31 cellular contexts compared by ENCODE assay signal in the genomic region with DNA sequence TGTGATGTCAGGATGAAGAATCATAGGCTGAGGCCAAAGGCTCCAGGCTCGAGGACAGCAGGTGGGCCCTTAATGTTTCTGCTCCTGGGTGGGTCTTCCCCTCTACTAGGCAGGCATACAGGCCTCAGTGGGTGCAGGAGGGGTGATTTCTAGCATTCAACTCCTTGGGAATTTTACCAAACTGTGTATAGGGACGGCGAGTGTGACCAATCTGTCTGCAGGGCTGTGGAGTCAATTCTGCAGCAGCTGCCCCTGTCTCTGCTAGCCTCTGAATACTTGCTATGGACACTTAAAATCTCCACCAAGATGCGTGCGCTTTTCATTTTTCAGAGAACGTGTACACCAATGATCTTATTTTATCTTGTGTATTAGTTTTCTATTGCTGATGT.
"Had no signal": no experiment of that assay in that cellular context is flagged by ENCODE, and none has a peak within 500 bp of the region (broad histone marks: within the 10 kb centered on the region; RNA-seq: fewer than 3 reads in every experiment).

No MANE protein-coding gene starts in this region.

- FAIRE-seq: astrocyte had no signal

- H3K36me3 ChIP-seq: adrenal gland, breast epithelium, MG63, Peyer's patch had no signal

- H3K9me3 ChIP-seq: adrenal gland, body of pancreas, breast epithelium, MG63, Peyer's patch had no signal

- H3K27me3 ChIP-seq: adrenal gland, body of pancreas, MG63, Peyer's patch had no signal

- ATAC-seq: activated CD8-positive, alpha-beta T cell treated with anti-CD3 and anti-CD28 coated beads, Interleukin-2, amount 10 ng/mL, durations not matched to agents 7 days and 5 days; activated naive CD4-positive, alpha-beta T cell treated with anti-CD3 and anti-CD28 coated beads, Interleukin-2, amount 50 U/mL, for 72 hours; PC-3; Right ventricle myocardium inferior had no signal

- H3K4me1 Mint-ChIP-seq: activated CD4-positive, alpha-beta T cell treated with anti-CD3 and anti-CD28 coated beads, Interleukin-2, amount 10 ng/mL, durations not matched to agents 24 days and 14 days had no signal

- H3K27ac Mint-ChIP-seq: activated CD4-positive, alpha-beta T cell treated with anti-CD3 and anti-CD28 coated beads, Interleukin-2, amount 10 ng/mL, durations not matched to agents 24 days and 14 days; activated CD8-positive, alpha-beta T cell treated with anti-CD3 and anti-CD28 coated beads, Interleukin-2, amount 10 ng/mL, durations not matched to agents 7 days and 5 days; activated naive CD4-positive, alpha-beta T cell treated with anti-CD3 and anti-CD28 coated beads for 36 hours; activated naive CD4-positive, alpha-beta T cell treated with anti-CD3 and anti-CD28 coated beads, Interleukin-2, amount 50 U/mL, for 72 hours; activated T-cell treated with anti-CD3 and anti-CD28 coated beads, Interleukin-2, amount 50 U/mL, for 24 hours; activated T-helper 2 cell treated with anti-CD3 and anti-CD28 coated beads, Interferon-gamma antibody, Interleukin-2, Interleukin-4, amounts not matched to agents 10 μg/mL and 5 μg/mL and 100 μg/mL, durations not matched to agents 14 hours and 24 hours and 36 hours had no signal

- H3K4me3 ChIP-seq: adrenal gland, body of pancreas, breast epithelium, MG63, Peyer's patch had no signal

- DNase-seq: activated CD4-positive, alpha-beta T cell treated with anti-CD3 and anti-CD28 coated beads, Interleukin-2, amount 10 ng/mL, durations not matched to agents 24 days and 14 days; activated CD4-positive, alpha-beta T cell treated with anti-CD3 and anti-CD28 coated beads, Interleukin-2, amount 50 U/mL, for 4 hours; activated CD8-positive, alpha-beta T cell treated with anti-CD3 and anti-CD28 coated beads, Interleukin-2, amount 10 ng/mL, durations not matched to agents 7 days and 5 days; activated gamma-delta T cell; activated naive CD4-positive, alpha-beta T cell treated with anti-CD3 and anti-CD28 coated beads for 36 hours; activated T-cell treated with anti-CD3 and anti-CD28 coated beads, Interleukin-2, amount 50 U/mL, for 24 hours; body of pancreas; Kasumi-1; KG1; MG63; NCI-H1048; NCI-H1105 treated with DMSO at 0.1 percent for 48 hours; NCI-H1436; NCI-H1694; NCI-H1930; NCI-H2081 treated with DMSO at 0.1 percent for 48 hours; NCI-H226; NCI-H524; PC-3; Peyer's patch; RPMI8226; SIG-M5; SW 1271; T-helper 1 cell; T1000 had no signal

- H3K4me3 Mint-ChIP-seq: activated CD4-positive, alpha-beta T cell treated with anti-CD3 and anti-CD28 coated beads, Interleukin-2, amount 10 ng/mL, durations not matched to agents 24 days and 14 days; activated CD8-positive, alpha-beta T cell treated with anti-CD3 and anti-CD28 coated beads, Interleukin-2, amount 10 ng/mL, durations not matched to agents 7 days and 5 days; activated naive CD4-positive, alpha-beta T cell treated with anti-CD3 and anti-CD28 coated beads for 36 hours; activated T-cell treated with anti-CD3 and anti-CD28 coated beads, Interleukin-2, amount 50 U/mL, for 24 hours had no signal

- H3K4me1 ChIP-seq: breast epithelium, Peyer's patch had no signal

- H3K27ac ChIP-seq: adrenal gland, body of pancreas, breast epithelium, Peyer's patch had no signal
